12 cellular contexts compared by ENCODE assay signal in genomic region chr14:93059917-93060545, GRCh38. TPM values are rescaled to one million over a fixed set of nuclear protein-coding genes. Genes with fewer than 3 reads are reported as not detected.
DNase-seq lines count a peak whose midpoint lies in the region; ATAC-seq, FAIRE-seq and TF ChIP-seq lines count a peak whose summit lies in the region.
"Had no signal": no experiment of that assay in that cellular context is flagged by ENCODE, and none has a peak within 500 bp of the region (broad histone marks: within the 10 kb centered on the region; RNA-seq: fewer than 3 reads in every experiment).

No MANE protein-coding gene starts in this region.

- POLR2A ChIA-PET in activated CD8-positive, alpha-beta T cell treated with anti-CD3 and anti-CD28 coated beads for 36 hours (lab: Charles Lee), result interaction anchor here (0.9 to 1.1 kb wide), 3 partner anchors 12 to 53 kb away, joined by 3 to 4 read pairs (median 4); no protein-coding TSS in a partner anchor
- POLR2A ChIA-PET in HepG2 (lab: Yijun Ruan, JAX), result no interaction called here

- no peak overlapping the region for H2BK120ac ChIP-seq in mesenchymal stem cell (ENCODE audit: low read depth, low read length)

- peaks cover 74% of the 10 kb centered on the region for H3K4me1 Mint-ChIP-seq in activated CD8-positive, alpha-beta T cell treated with anti-CD3 and anti-CD28 coated beads for 36 hours (ENCODE audit: low read depth)

- H2AFZ ChIP-seq in HepG2 (ENCODE audit: low read length), result no peak overlapping the region
- no peak overlapping the region for H2AFZ ChIP-seq in mesenchymal stem cell (ENCODE audit: low read depth, low read length)

- H2BK5ac ChIP-seq in mesenchymal stem cell (ENCODE audit: low read depth, low read length, poor library complexity, severe bottlenecking), result no peak overlapping the region

- FAIRE-seq in HepG2 (lab: Jason Lieb, UNC), result peak; percentile 23
- FAIRE-seq: islet of Langerhans had no signal

- H3K27me3 ChIP-seq in HepG2 (ENCODE audit: control insufficient read depth in 1 of 2, insufficient read depth in 2 of 2, low read length in 2 of 2), result no peaks in the 10 kb centered on the region
- H3K27me3 ChIP-seq in vagina, result no peaks in the 10 kb centered on the region
- H3K27me3 ChIP-seq in mesenchymal stem cell (ENCODE audit: control insufficient read depth in 1 of 2, insufficient read depth in 1 of 2, low read length in 2 of 2), result peaks cover 0 to 8% of the 10 kb centered on the region in 2 experiments
- H3K27me3 ChIP-seq: BE2C, MG63, Peyer's patch had no signal

- ATAC-seq in activated naive CD4-positive, alpha-beta T cell treated with anti-CD3 and anti-CD28 coated beads, Interleukin-2, amount 50 U/mL, for 72 hours, result peak; percentile 18 to 34
- peak; percentile 84 for ATAC-seq in activated CD8-positive, alpha-beta T cell treated with anti-CD3 and anti-CD28 coated beads for 36 hours
- ATAC-seq in HepG2 (peak; percentile 65), GM21619 (IDR thresholded peaks at IDR 0.05; ENCODE audit: unreplicated experiment) (no peak)

- H3K9me3 Mint-ChIP-seq in activated naive CD4-positive, alpha-beta T cell treated with anti-CD3 and anti-CD28 coated beads, Interleukin-2, amount 50 U/mL, for 72 hours, result no peaks in the 10 kb centered on the region
- H3K9me3 Mint-ChIP-seq in activated CD8-positive, alpha-beta T cell treated with anti-CD3 and anti-CD28 coated beads for 36 hours, result no peaks in the 10 kb centered on the region

- CTCF ChIA-PET in activated CD8-positive, alpha-beta T cell treated with anti-CD3 and anti-CD28 coated beads for 36 hours (lab: Charles Lee), result interaction anchor here (0.8 to 2.8 kb wide), 5 partner anchors 26 to 108 kb away, joined by 3 to 21 read pairs (median 4); partner anchors contain the start of gene ITPK1
- CTCF ChIA-PET in HepG2 (lab: Yijun Ruan, JAX; ENCODE audit: low intra/inter-chr PET ratio, low total read pairs), result no interaction called here

- TF ChIP-seq RAD21 in HepG2 (CRISPR knock-in tag; IDR thresholded peaks at IDR 0.05), result no peak

- intact Hi-C loops in activated CD8-positive, alpha-beta T cell treated with anti-CD3 and anti-CD28 coated beads for 36 hours (cut with micrococcal nuclease), result no loop called here
- intact Hi-C loops in HepG2 (cut with micrococcal nuclease; ENCODE audit: unreplicated experiment), result no loop called here
- intact Hi-C loops in vagina (cut with DNase I), result no loop called here

- H3K79me1 ChIP-seq in mesenchymal stem cell (replicated peaks; ENCODE audit: low read length, poor library complexity, severe bottlenecking), result peaks cover 4% of the 10 kb centered on the region

- TF ChIP-seq POLR2A in HepG2 (IDR thresholded peaks at IDR 0.05; ENCODE audit: insufficient read depth in 1 of 2, low read depth in 2 of 2, low read length in 2 of 2), result no peak
- TF ChIP-seq POLR2A in vagina (IDR thresholded peaks at IDR 0.05), result no peak

- H3K4ac ChIP-seq in mesenchymal stem cell (ENCODE audit: low read depth in 1 of 2, low read length in 2 of 2), result no peak overlapping the region

- DNase-seq in activated naive CD4-positive, alpha-beta T cell treated with anti-CD3 and anti-CD28 coated beads, Interleukin-2, amount 50 U/mL, for 72 hours (ENCODE audit: low spot score in 2 of 2), result no peak
- DNase-seq in activated naive CD4-positive, alpha-beta T cell (lab: John Stamatoyannopoulos, UW), result no peak
- peak; percentile 70 for DNase-seq in activated CD8-positive, alpha-beta T cell treated with anti-CD3 and anti-CD28 coated beads for 36 hours
- no peak for DNase-seq in HepG2 (ENCODE audit: low spot score)
- no peak for DNase-seq in vagina (ENCODE audit: extremely low spot score in 2 of 2)
- DNase-seq in GM19238 (ENCODE audit: insufficient read length, low spot score), result no peak
- DNase-seq in mesenchymal stem cell, result no peak
- DNase-seq: BE2C, MG63, Peyer's patch had no signal

- H4K8ac ChIP-seq in mesenchymal stem cell (ENCODE audit: low read length), result no peak overlapping the region

- H3K27ac ChIP-seq in HepG2 (ENCODE audit: extremely low read length, insufficient read depth, low read length), result peak overlapping the region; percentile 34
- peak overlapping the region; percentile 43 for H3K27ac ChIP-seq in vagina
- no peak overlapping the region for H3K27ac ChIP-seq in mesenchymal stem cell (ENCODE audit: low read length, poor library complexity, severe bottlenecking)

- no peak overlapping the region for H2BK15ac ChIP-seq in mesenchymal stem cell (ENCODE audit: low read depth, poor library complexity, severe bottlenecking)

- H3K4me3 Mint-ChIP-seq in activated CD8-positive, alpha-beta T cell treated with anti-CD3 and anti-CD28 coated beads for 36 hours, result peak overlapping the region; percentile 39

- peak overlapping the region in 1 of 2 experiments; percentile 44 for H3K14ac ChIP-seq in mesenchymal stem cell (ENCODE audit: low read length in 2 of 2)

- no peak overlapping the region for H4K91ac ChIP-seq in mesenchymal stem cell (ENCODE audit: low read length)

- TF ChIP-seq EP300 in HepG2 (IDR thresholded peaks at IDR 0.05; ENCODE audit: low read depth in 2 of 2, low read length in 2 of 2), result no peak
- no peak for TF ChIP-seq EP300 in HepG2 (CRISPR knock-in tag; IDR thresholded peaks at IDR 0.05; ENCODE audit: borderline replicate concordance)

- H3K36me3 Mint-ChIP-seq in activated naive CD4-positive, alpha-beta T cell treated with anti-CD3 and anti-CD28 coated beads, Interleukin-2, amount 50 U/mL, for 72 hours, result no peaks in the 10 kb centered on the region
- peaks cover 16% of the 10 kb centered on the region for H3K36me3 Mint-ChIP-seq in activated CD8-positive, alpha-beta T cell treated with anti-CD3 and anti-CD28 coated beads for 36 hours (ENCODE audit: low read depth)

- peak overlapping the region; percentile 47 for H3K4me2 ChIP-seq in HepG2 (ENCODE audit: low read depth, low read length)
- no peak overlapping the region for H3K4me2 ChIP-seq in mesenchymal stem cell (ENCODE audit: low read length, poor library complexity, severe bottlenecking)

- H3K18ac ChIP-seq in mesenchymal stem cell (ENCODE audit: low read depth in 1 of 2, low read length in 2 of 2), result no peak overlapping the region

- H3K36me3 ChIP-seq in HepG2 (replicated peaks in 1 of 2; ENCODE audit: control insufficient read depth in 1 of 2, insufficient read depth in 2 of 2, low read length in 2 of 2) (no peaks in the 10 kb centered on the region), vagina (no peaks in the 10 kb centered on the region), mesenchymal stem cell (ENCODE audit: control insufficient read depth in 1 of 2, insufficient read depth in 2 of 2, low read depth in 1 of 2, low read length in 2 of 2) (no peaks in the 10 kb centered on the region)
- H3K36me3 ChIP-seq: MG63, Peyer's patch had no signal

- H3K9ac ChIP-seq in HepG2 (ENCODE audit: insufficient read depth, low read depth, low read length) (0 out of 2 replicates have a peak overlapping the region, but pooled peaks have one; percentile 20), mesenchymal stem cell (ENCODE audit: low read length) (no peak overlapping the region)

- H3K4me3 ChIP-seq in HepG2 (replicated peaks in 1 of 3; ENCODE audit: insufficient read depth in 1 of 3, low read depth in 2 of 3, low read length in 3 of 3) (peak overlapping the region in 1 of 3 experiments; percentile 17; a peak in 1 of 6 replicates), vagina (no peak overlapping the region), mesenchymal stem cell (ENCODE audit: insufficient read depth in 1 of 2, low read depth in 1 of 2, low read length in 2 of 2) (no peak overlapping the region)
- H3K4me3 ChIP-seq: MG63, Peyer's patch had no signal

- H3K27ac Mint-ChIP-seq in activated naive CD4-positive, alpha-beta T cell treated with anti-CD3 and anti-CD28 coated beads, Interleukin-2, amount 50 U/mL, for 72 hours, result peak overlapping the region in 1 of 2 donors; percentile 57
- peak overlapping the region; percentile 88 for H3K27ac Mint-ChIP-seq in activated CD8-positive, alpha-beta T cell treated with anti-CD3 and anti-CD28 coated beads for 36 hours

- no peak overlapping the region for H2AK5ac ChIP-seq in mesenchymal stem cell (ENCODE audit: low read length, severe bottlenecking)

- H3K79me2 ChIP-seq in HepG2 (ENCODE audit: insufficient read depth, low read length), result no peaks in the 10 kb centered on the region

- no peaks in the 10 kb centered on the region for H3K27me3 Mint-ChIP-seq in activated CD8-positive, alpha-beta T cell treated with anti-CD3 and anti-CD28 coated beads for 36 hours

- H3K9me3 ChIP-seq in HepG2 (ENCODE audit: low read length), result no peaks in the 10 kb centered on the region
- H3K9me3 ChIP-seq in vagina, result no peaks in the 10 kb centered on the region
- H3K9me3 ChIP-seq in mesenchymal stem cell (ENCODE audit: control insufficient read depth, low read length), result no peaks in the 10 kb centered on the region
- H3K9me3 ChIP-seq: BE2C, MG63, Peyer's patch had no signal

- in situ Hi-C loops in HepG2 (cut with HindIII; ENCODE audit: extremely low pct_ligation_motif_present, low pct_unique_long_range_greater_than_20kb), result no loop called here

- 0 out of 2 replicates have a peak, but pooled peaks cover 4% of the 10 kb centered on the region for H4K20me1 ChIP-seq in HepG2 (ENCODE audit: insufficient read depth, low read length)

- no peak for TF ChIP-seq CTCF in activated CD8-positive, alpha-beta T cell treated with anti-CD3 and anti-CD28 coated beads for 36 hours (IDR thresholded peaks at IDR 0.05)
- TF ChIP-seq CTCF in HepG2 (CRISPR knock-in tag; IDR thresholded peaks at IDR 0.05), result no peak; the same call in 1 of the 2 replicates
- TF ChIP-seq CTCF in vagina (IDR thresholded peaks at IDR 0.05), result no peak

- BruUV-seq in HepG2 (replicated peaks; lab: Mats Ljungman, UMichigan), result no TSS peak

- H3K4me1 ChIP-seq in HepG2 (ENCODE audit: insufficient read depth, low read length) (peaks cover 51% of the 10 kb centered on the region), vagina (peaks cover 79% of the 10 kb centered on the region), mesenchymal stem cell (ENCODE audit: control insufficient read depth, insufficient read depth, low read depth, low read length) (peaks cover 27% of the 10 kb centered on the region)

- WGBS in HepG2 (ENCODE audit: low lambda C conversion rate), result 41% methylated on average over 5 of the region's 9 CpGs
- WGBS in mesenchymal stem cell, result 56% methylated on average over 8 of the region's 9 CpGs

- H3K23ac ChIP-seq in mesenchymal stem cell (ENCODE audit: low read length in 2 of 2), result no peak overlapping the region

- H2BK12ac ChIP-seq in mesenchymal stem cell (ENCODE audit: low read length in 2 of 2), result no peak overlapping the region

RNA-seq across cellular contexts. Expression of gene ITPK1, which starts 55.7 kb away (rescaled TPM):
- total RNA-seq in activated naive CD4-positive, alpha-beta T cell treated with anti-CD3 and anti-CD28 coated beads, Interleukin-2, amount 50 U/mL, for 72 hours, result 10 to 100 TPM; 15.2 to 33.2 TPM
- total RNA-seq in activated CD8-positive, alpha-beta T cell treated with anti-CD3 and anti-CD28 coated beads for 36 hours, result 10 to 100 TPM; 78.5 to 83.5 TPM
- total RNA-seq in HepG2 (2016; rRNA removed; fragmentation: Illumina TruSeq; extraction: Trizol) (20.5 and 28.1 TPM in 2 replicates), vagina (49.6 TPM)
- 8.4 and 11.5 TPM in 2 replicates for total RNA-seq in HepG2 (2016; cell fraction: cytosol; rRNA removed; fragmentation: Illumina TruSeq; extraction: Trizol; ENCODE audit: low read depth)
- 15.9 and 20.1 TPM in 2 replicates for total RNA-seq in HepG2 (2016; cell fraction: insoluble cytoplasmic fraction; rRNA removed; fragmentation: Illumina TruSeq; extraction: Trizol)
- 31.0 and 31.9 TPM in 2 replicates for total RNA-seq in HepG2 (2016; cell fraction: membrane; rRNA removed; fragmentation: Illumina TruSeq; extraction: Trizol)
- 11.8 and 15.8 TPM in 2 replicates for total RNA-seq in HepG2 (2016; cell fraction: nucleus; rRNA removed; fragmentation: Illumina TruSeq; extraction: Trizol)
- 47.5 and 64.2 TPM in 2 replicates for polyA plus RNA-seq in HepG2 (2011; rRNA removed)
- 30.0 and 37.2 TPM in 2 replicates for polyA plus RNA-seq in HepG2 (2011; cell fraction: cytosol; rRNA removed)
- polyA plus RNA-seq in HepG2 (2011; cell fraction: nucleus; rRNA removed), result 30.6 and 37.4 TPM in 2 replicates
- polyA plus RNA-seq in HepG2 (2012), result 17.7 and 18.1 TPM in 2 replicates
- polyA plus RNA-seq in HepG2 (2016; cell fraction: cytosol; fragmentation: Illumina TruSeq; extraction: Trizol; ENCODE audit: low read depth), result 21.3 and 21.6 TPM in 2 replicates
- 28.1 and 40.5 TPM in 2 replicates for polyA plus RNA-seq in HepG2 (2016; cell fraction: insoluble cytoplasmic fraction; fragmentation: Illumina TruSeq; extraction: Trizol; ENCODE audit: low read depth)
- polyA plus RNA-seq in HepG2 (2016; cell fraction: membrane; fragmentation: Illumina TruSeq; extraction: Trizol; ENCODE audit: low read depth), result 43.7 and 50.0 TPM in 2 replicates
- polyA plus RNA-seq in HepG2 (2016; cell fraction: nucleus; fragmentation: Illumina TruSeq; extraction: Trizol; ENCODE audit: insufficient read depth, low read depth), result 24.0 and 25.1 TPM in 2 replicates
- 147 and 407 TPM in 2 replicates for polyA minus RNA-seq in HepG2 (2011; rRNA and poly(A)+ RNA removed; ENCODE audit: low replicate concordance)
- polyA minus RNA-seq in HepG2 (2011; cell fraction: cytosol; rRNA and poly(A)+ RNA removed), result 32.5 and 39.1 TPM in 2 replicates
- polyA minus RNA-seq in HepG2 (2011; cell fraction: nucleus; rRNA and poly(A)+ RNA removed), result 12.5 and 17.4 TPM in 2 replicates
- 8.1 TPM for polyA plus RNA-seq in mesenchymal stem cell (2013, experiment 1 of 2)
- 7.9 TPM for polyA plus RNA-seq in mesenchymal stem cell (2013, experiment 2 of 2)
